10 cellular contexts compared by ENCODE assay signal in genomic region chr19:58325623-58326022, GRCh38. TPM values are rescaled to one million over a fixed set of nuclear protein-coding genes. Genes with fewer than 3 reads are reported as not detected.
DNase-seq lines count a peak whose midpoint lies in the region; ATAC-seq and TF ChIP-seq lines count a peak whose summit lies in the region.
"Had no signal": no experiment of that assay in that cellular context is flagged by ENCODE, and none has a peak within 500 bp of the region (broad histone marks: within the 10 kb centered on the region; RNA-seq: fewer than 3 reads in every experiment).

No MANE protein-coding gene starts in this region.

- DNase-seq in left ventricle myocardium inferior (no peak), Right ventricle myocardium superior (no peak), OCI-LY7 (ENCODE audit: low spot score) (no peak), fibroblast of the aortic adventitia (ENCODE audit: low read depth) (no peak), thoracic aorta (ENCODE audit: low spot score) (no peak), GM10248 (ENCODE audit: extremely low spot score) (no peak), T-helper 17 cell (no peak)
- DNase-seq in effector memory CD8-positive, alpha-beta T cell, result no peak
- DNase-seq: activated CD4-positive, alpha-beta T cell treated with anti-CD3 and anti-CD28 coated beads, Interleukin-2, amount 10 ng/mL, durations not matched to agents 7 days and 5 days; NCI-H446 had no signal

- ATAC-seq in Right ventricle myocardium superior (ENCODE audit: poor library complexity), result no peak
- ATAC-seq in thoracic aorta (ENCODE audit: insufficient number of reproducible peaks, low FRiP score, low read depth), result no peak
- no peak for ATAC-seq in effector memory CD8-positive, alpha-beta T cell (replicated peaks)
- ATAC-seq in T-helper 17 cell, result no peak

- peaks cover 4% of the 10 kb centered on the region; the same call in 1 of the 2 replicates for H3K79me2 ChIP-seq in OCI-LY7 (ENCODE audit: insufficient read depth, low read depth, low read length)

- H3K27ac ChIP-seq in left ventricle myocardium inferior (replicated peaks) (no peak overlapping the region), OCI-LY7 (ENCODE audit: low read depth, low read length, poor library complexity, severe bottlenecking) (no peak overlapping the region), thoracic aorta (no peak overlapping the region)

- BruUV-seq in OCI-LY7 (replicated peaks; lab: Mats Ljungman, UMichigan), result no TSS peak

- CTCF ChIA-PET in OCI-LY7 (lab: Charles Lee; ENCODE audit: unreplicated experiment) (no interaction called here), GM10248 (lab: Yijun Ruan, JAX) (interaction anchor here (0.9 to 2.6 kb wide), 3 partner anchors 19 to 194 kb away, joined by 5 to 7 read pairs (median 5); partner anchors contain the start of genes ZBTB45 and ZNF497)

- no peaks in the 10 kb centered on the region for H3K4me1 Mint-ChIP-seq in effector memory CD8-positive, alpha-beta T cell (ENCODE audit: low read depth in 2 of 2)
- H3K4me1 Mint-ChIP-seq in T-helper 17 cell, result peaks cover under 1% of the 10 kb centered on the region
- H3K4me1 Mint-ChIP-seq: activated CD4-positive, alpha-beta T cell treated with anti-CD3 and anti-CD28 coated beads, Interleukin-2, amount 10 ng/mL, durations not matched to agents 7 days and 5 days had no signal

- H3K36me3 ChIP-seq in left ventricle myocardium inferior, result peaks cover 9% of the 10 kb centered on the region
- H3K36me3 ChIP-seq in OCI-LY7 (ENCODE audit: insufficient read depth, low read length), result no peaks in the 10 kb centered on the region
- no peaks in the 10 kb centered on the region for H3K36me3 ChIP-seq in thoracic aorta

- H3K4me3 ChIP-seq in left ventricle myocardium inferior (peak overlapping the region; percentile 84), OCI-LY7 (ENCODE audit: low read depth, low read length, poor library complexity, severe bottlenecking) (peak overlapping the region; percentile 82), fibroblast of the aortic adventitia (ENCODE audit: low read depth, low read length) (peak overlapping the region; percentile 78), thoracic aorta (peak overlapping the region; percentile 84)

- intact Hi-C loops in left ventricle myocardium inferior (cut with micrococcal nuclease), result no loop called here
- intact Hi-C loops in Right ventricle myocardium superior (cut with DNase I), result no loop called here
- intact Hi-C loops in OCI-LY7 (cut with micrococcal nuclease; ENCODE audit: unreplicated experiment), result loop anchor here (2.0 to 5.0 kb wide), 6 partner anchors 21 to 192 kb away; partner anchors contain the start of genes ZBTB45, ZNF324, ZNF584 and ZNF8

- H3K27ac Mint-ChIP-seq in effector memory CD8-positive, alpha-beta T cell, result no peak overlapping the region
- no peak overlapping the region for H3K27ac Mint-ChIP-seq in T-helper 17 cell
- H3K27ac Mint-ChIP-seq: activated CD4-positive, alpha-beta T cell treated with anti-CD3 and anti-CD28 coated beads, Interleukin-2, amount 10 ng/mL, durations not matched to agents 7 days and 5 days had no signal

- H3K4me3 Mint-ChIP-seq in effector memory CD8-positive, alpha-beta T cell, result no peak overlapping the region
- H3K4me3 Mint-ChIP-seq in T-helper 17 cell, result no peak overlapping the region
- H3K4me3 Mint-ChIP-seq: activated CD4-positive, alpha-beta T cell treated with anti-CD3 and anti-CD28 coated beads, Interleukin-2, amount 10 ng/mL, durations not matched to agents 7 days and 5 days had no signal

- H3K9me3 ChIP-seq in left ventricle myocardium inferior (replicated peaks), result no peaks in the 10 kb centered on the region
- no peaks in the 10 kb centered on the region for H3K9me3 ChIP-seq in OCI-LY7 (ENCODE audit: low read length)
- H3K9me3 ChIP-seq in thoracic aorta, result no peaks in the 10 kb centered on the region
- H3K9me3 ChIP-seq in T-helper 17 cell (ENCODE audit: control insufficient read depth, low read length, poor library complexity, severe bottlenecking), result no peaks in the 10 kb centered on the region

- POLR2A ChIA-PET in OCI-LY7 (lab: Charles Lee) (interaction anchor here (0.5 to 1.0 kb wide), 2 partner anchors 16 to 153 kb away, joined by 3 read pairs; no protein-coding TSS in a partner anchor), GM10248 (lab: Yijun Ruan, JAX) (interaction anchor here (0.6 kb wide), 1 partner anchor 8 kb away, joined by 3 read pairs; no protein-coding TSS in a partner anchor)

- TF ChIP-seq CTCF in left ventricle myocardium inferior (IDR thresholded peaks at IDR 0.05; ENCODE audit: borderline replicate concordance) (no peak), OCI-LY7 (conservative IDR thresholded peaks at IDR 0.05; ENCODE audit: low read length) (no peak), fibroblast of the aortic adventitia (IDR thresholded peaks at IDR 0.05; ENCODE audit: insufficient read depth, low read length) (no peak), thoracic aorta (IDR thresholded peaks at IDR 0.05) (no peak), GM10248 (IDR thresholded peaks at IDR 0.05; ENCODE audit: control extremely low read depth, extremely low read depth, low read depth, missing control alignments) (no peak)

- no peaks in the 10 kb centered on the region for H3K9me2 ChIP-seq in OCI-LY7 (ENCODE audit: insufficient read depth, low read length)

- H3K27me3 Mint-ChIP-seq in effector memory CD8-positive, alpha-beta T cell, result no peaks in the 10 kb centered on the region
- H3K27me3 Mint-ChIP-seq in T-helper 17 cell, result no peaks in the 10 kb centered on the region
- H3K27me3 Mint-ChIP-seq: activated CD4-positive, alpha-beta T cell treated with anti-CD3 and anti-CD28 coated beads, Interleukin-2, amount 10 ng/mL, durations not matched to agents 7 days and 5 days had no signal

- H3K9me3 Mint-ChIP-seq in effector memory CD8-positive, alpha-beta T cell, result no peaks in the 10 kb centered on the region
- H3K9me3 Mint-ChIP-seq: activated CD4-positive, alpha-beta T cell treated with anti-CD3 and anti-CD28 coated beads, Interleukin-2, amount 10 ng/mL, durations not matched to agents 7 days and 5 days had no signal

- H3K4me1 ChIP-seq in left ventricle myocardium inferior (peaks cover 41% of the 10 kb centered on the region), OCI-LY7 (ENCODE audit: insufficient read depth, low read length, poor library complexity, severe bottlenecking) (peaks cover 16% of the 10 kb centered on the region), thoracic aorta (ENCODE audit: control insufficient read depth in 1 of 2, low read depth in 2 of 2) (peaks cover 14 to 25% of the 10 kb centered on the region in 2 donors)

- peaks cover 5% of the 10 kb centered on the region for H3K36me3 Mint-ChIP-seq in effector memory CD8-positive, alpha-beta T cell (ENCODE audit: insufficient read depth)
- H3K36me3 Mint-ChIP-seq in T-helper 17 cell (ENCODE audit: low read depth), result peaks cover 2% of the 10 kb centered on the region

- H4K20me1 ChIP-seq in OCI-LY7 (ENCODE audit: insufficient read depth, low read length), result no peaks in the 10 kb centered on the region

- H2AFZ ChIP-seq in OCI-LY7 (ENCODE audit: low read length), result no peak overlapping the region; the same call in 1 of the 2 replicates

- H3K4me2 ChIP-seq in OCI-LY7 (ENCODE audit: low read length), result peak overlapping the region; percentile 84

- H3K27me3 ChIP-seq in left ventricle myocardium inferior (ENCODE audit: low read depth) (no peaks in the 10 kb centered on the region), thoracic aorta (replicated peaks; ENCODE audit: insufficient read depth) (no peaks in the 10 kb centered on the region)

RNA-seq across cellular contexts. Expression of gene ZSCAN22, which starts 1.2 kb away (rescaled TPM):
- total RNA-seq in left ventricle myocardium inferior, result 1.8 TPM
- total RNA-seq in Right ventricle myocardium superior, result 1.7 TPM
- 2.6 and 3.3 TPM in 2 replicates for total RNA-seq in OCI-LY7 (2014; rRNA removed; shearing (Covaris generic))
- total RNA-seq in OCI-LY7 (2022), result 3.7 and 5.1 TPM in 2 replicates
- 2.9 and 4.1 TPM in 2 replicates for total RNA-seq in fibroblast of the aortic adventitia (ENCODE audit: low replicate concordance)
- 1 to 10 TPM; 1.1 to 4.2 TPM for total RNA-seq in thoracic aorta
- total RNA-seq in T-helper 17 cell, result 1 to 10 TPM; 1.5 to 1.7 TPM

RNA-seq across cellular contexts. Expression of gene ERVK3-1, which starts 20.4 kb away (rescaled TPM):
- total RNA-seq in left ventricle myocardium inferior (22.7 TPM), Right ventricle myocardium superior (20.0 TPM), OCI-LY7 (2022) (46.4 and 48.1 TPM in 2 replicates), fibroblast of the aortic adventitia (ENCODE audit: low replicate concordance) (33.2 and 41.1 TPM in 2 replicates), thoracic aorta (10 to 100 TPM; 37.4 to 87.9 TPM), T-helper 17 cell (100 to 1,000 TPM; 108 to 110 TPM)
- 61.7 and 79.6 TPM in 2 replicates for total RNA-seq in OCI-LY7 (2014; rRNA removed; shearing (Covaris generic))

RNA-seq across cellular contexts. Expression of gene A1BG, which starts 27.7 kb away (rescaled TPM):
- total RNA-seq in left ventricle myocardium inferior (3.7 TPM), Right ventricle myocardium superior (4.1 TPM), OCI-LY7 (2022) (24.5 and 26.9 TPM in 2 replicates), fibroblast of the aortic adventitia (ENCODE audit: low replicate concordance) (6.8 TPM in 1 of 2 replicates, not detected in the other), thoracic aorta (10 to 100 TPM in 1 of 2 donors, 1 to 10 TPM in 1; 1.9 to 10.0 TPM), T-helper 17 cell (10 to 100 TPM; 16.0 to 21.7 TPM)
- 21.3 and 47.2 TPM in 2 replicates for total RNA-seq in OCI-LY7 (2014; rRNA removed; shearing (Covaris generic))

RNA-seq across cellular contexts. Expression of gene ZNF497, which starts 36.9 kb away (rescaled TPM):
- total RNA-seq in left ventricle myocardium inferior, result 0.41 TPM
- 0.30 TPM for total RNA-seq in Right ventricle myocardium superior
- 2.8 and 3.6 TPM in 2 replicates for total RNA-seq in OCI-LY7 (2014; rRNA removed; shearing (Covaris generic))
- 4.5 and 6.1 TPM in 2 replicates for total RNA-seq in OCI-LY7 (2022)
- total RNA-seq in fibroblast of the aortic adventitia (ENCODE audit: low replicate concordance), result 0.98 and 1.1 TPM in 2 replicates
- total RNA-seq in thoracic aorta, result 1 to 10 TPM in 1 of 2 donors, not detected in 1; 2.3 TPM
- 1 to 10 TPM in 1 of 2 donors, under 1 TPM in 1; 0.55 to 1.6 TPM for total RNA-seq in T-helper 17 cell

RNA-seq across cellular contexts. Expression of gene ZNF8, which starts 46.9 kb away (rescaled TPM):
- total RNA-seq in left ventricle myocardium inferior (4.9 TPM), Right ventricle myocardium superior (4.6 TPM), OCI-LY7 (2022) (7.1 and 7.7 TPM in 2 replicates), fibroblast of the aortic adventitia (ENCODE audit: low replicate concordance) (5.1 and 7.6 TPM in 2 replicates), thoracic aorta (10 to 100 TPM; 11.4 to 12.0 TPM), T-helper 17 cell (1 to 10 TPM; 5.6 to 6.6 TPM)
- total RNA-seq in OCI-LY7 (2014; rRNA removed; shearing (Covaris generic)), result 7.3 and 7.8 TPM in 2 replicates
